Comparison of ENCODE assay signal across 20 cellular contexts in the genomic region with DNA sequence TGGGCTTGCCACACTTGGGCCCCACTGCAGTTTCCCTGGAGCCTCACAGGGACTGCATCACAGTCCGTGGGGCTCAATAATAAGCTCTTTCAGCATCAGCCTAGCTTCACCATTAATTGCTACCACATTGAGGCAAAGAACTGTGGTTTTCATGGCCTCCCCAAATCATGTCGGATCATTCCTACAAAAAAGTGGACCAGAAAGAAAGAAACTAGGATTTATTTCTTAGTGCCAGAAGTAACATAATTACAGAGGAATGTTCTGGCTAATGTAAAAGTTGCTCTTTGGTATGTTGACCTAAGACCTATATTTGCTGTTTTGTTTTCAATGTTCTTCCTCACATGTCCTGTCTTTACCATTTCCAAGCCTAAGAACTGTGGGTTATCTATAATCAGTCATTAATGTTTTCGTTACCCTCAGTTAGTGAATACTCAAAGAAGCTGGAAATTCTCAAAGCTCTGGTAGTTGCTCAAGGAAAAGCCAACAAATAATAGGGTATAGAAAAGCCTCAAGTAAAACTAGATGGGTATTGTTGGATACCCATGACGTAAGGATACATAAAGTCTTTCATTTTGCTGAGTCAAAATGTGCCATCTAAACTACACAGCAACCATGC.
DNase-seq lines count a peak whose midpoint lies in the region; ATAC-seq and TF ChIP-seq lines count a peak whose summit lies in the region.
"Had no signal": no experiment of that assay in that cellular context is flagged by ENCODE, and none has a peak within 500 bp of the region (broad histone marks: within the 10 kb centered on the region; RNA-seq: fewer than 3 reads in every experiment).

No MANE protein-coding gene starts in this region.

- 66% methylated on average over 4 of the region's 4 CpGs for WGBS in SK-N-SH (ENCODE audit: low lambda C conversion rate)

- H3K27me3 ChIP-seq in SK-N-SH (ENCODE audit: insufficient read depth) = no peaks in the 10 kb centered on the region
- H3K27me3 ChIP-seq: neutrophil, suprapubic skin had no signal

- H3K4me1 Mint-ChIP-seq in osteocyte (ENCODE audit: unreplicated experiment) = peaks cover 26% of the 10 kb centered on the region
- H3K4me1 Mint-ChIP-seq in activated CD4-positive, alpha-beta T cell treated with anti-CD3 and anti-CD28 coated beads, Interleukin-2, amount 10 ng/mL, durations not matched to agents 24 days and 14 days = no peaks in the 10 kb centered on the region
- H3K4me1 Mint-ChIP-seq: H9 had no signal

- H3K36me3 Mint-ChIP-seq in osteocyte (ENCODE audit: unreplicated experiment) = no peaks in the 10 kb centered on the region
- peaks cover 47% of the 10 kb centered on the region for H3K36me3 Mint-ChIP-seq in activated CD4-positive, alpha-beta T cell treated with anti-CD3 and anti-CD28 coated beads, Interleukin-2, amount 10 ng/mL, durations not matched to agents 24 days and 14 days (ENCODE audit: low read depth)

- POLR2A ChIA-PET in SK-N-SH (lab: Yijun Ruan, JAX) = interaction anchor here (0.7 kb wide), 1 partner anchor 407 kb away, joined by 4 read pairs; no protein-coding TSS in a partner anchor

- no peaks in the 10 kb centered on the region for H3K36me3 ChIP-seq in SK-N-SH (replicated peaks in 1 of 2; ENCODE audit: control insufficient read depth in 1 of 2, insufficient read depth in 2 of 2, low read length in 1 of 2)
- H3K36me3 ChIP-seq: left ventricle myocardium inferior, neutrophil, suprapubic skin had no signal

- peak overlapping the region; percentile 11 to 65; a peak in 2 of 4 replicates for H3K27ac ChIP-seq in SK-N-SH (ENCODE audit: low read depth in 2 of 2, low read length in 1 of 2)
- H3K27ac ChIP-seq: left ventricle myocardium inferior, neutrophil, suprapubic skin had no signal

- no peaks in the 10 kb centered on the region for H3K9me2 ChIP-seq in SK-N-SH

- TF ChIP-seq RAD21 in SK-N-SH (IDR thresholded peaks at IDR 0.05; ENCODE audit: low read length) = no peak

- H3K9ac ChIP-seq in SK-N-SH = no peak overlapping the region

- peaks cover 20 to 26% of the 10 kb centered on the region in 2 experiments for H3K4me1 ChIP-seq in SK-N-SH (ENCODE audit: control insufficient read depth in 1 of 2, insufficient read depth in 2 of 2, low read depth in 1 of 2, low read length in 1 of 2)

- H3K4me3 ChIP-seq in SK-N-SH (ENCODE audit: low read depth in 2 of 2, low read length in 1 of 2) = no peak overlapping the region
- H3K4me3 ChIP-seq: left ventricle myocardium inferior, suprapubic skin had no signal

- H3K79me2 ChIP-seq in SK-N-SH (ENCODE audit: insufficient read depth) = no peaks in the 10 kb centered on the region

- TF ChIP-seq CTCF in SK-N-SH (IDR thresholded peaks at IDR 0.05) = no peak
- no peak for TF ChIP-seq CTCF in osteocyte (IDR thresholded peaks at IDR 0.05)

- no peak overlapping the region for H3K4me2 ChIP-seq in SK-N-SH

- CTCF ChIA-PET in SK-N-SH (lab: Yijun Ruan, JAX) = interaction anchor here (0.9 to 1.1 kb wide), 3 partner anchors 9 to 17 kb away, joined by 3 to 4 read pairs (median 3); no protein-coding TSS in a partner anchor

- intact Hi-C loops in activated CD4-positive, alpha-beta T cell treated with anti-CD3 and anti-CD28 coated beads, Interleukin-2, amount 10 ng/mL, durations not matched to agents 24 days and 14 days (cut with micrococcal nuclease) = no loop called here

- H3K27me3 Mint-ChIP-seq in osteocyte (ENCODE audit: unreplicated experiment) = no peaks in the 10 kb centered on the region
- no peaks in the 10 kb centered on the region for H3K27me3 Mint-ChIP-seq in activated CD4-positive, alpha-beta T cell treated with anti-CD3 and anti-CD28 coated beads, Interleukin-2, amount 10 ng/mL, durations not matched to agents 24 days and 14 days
- H3K27me3 Mint-ChIP-seq: CD4-positive, CD25-positive, alpha-beta regulatory T cell had no signal

- H3K9me3 ChIP-seq in SK-N-SH = no peaks in the 10 kb centered on the region
- H3K9me3 ChIP-seq: left ventricle myocardium inferior, neutrophil, suprapubic skin had no signal

- H3K27ac Mint-ChIP-seq in osteocyte (ENCODE audit: unreplicated experiment) = peak overlapping the region; percentile 40
- H3K27ac Mint-ChIP-seq in activated CD4-positive, alpha-beta T cell treated with anti-CD3 and anti-CD28 coated beads, Interleukin-2, amount 10 ng/mL, durations not matched to agents 24 days and 14 days = no peak overlapping the region
- H3K27ac Mint-ChIP-seq: CD4-positive, CD25-positive, alpha-beta regulatory T cell; H9 had no signal

- H3K9me3 Mint-ChIP-seq in osteocyte (ENCODE audit: unreplicated experiment) = peaks cover 3% of the 10 kb centered on the region
- H3K9me3 Mint-ChIP-seq in activated CD4-positive, alpha-beta T cell treated with anti-CD3 and anti-CD28 coated beads, Interleukin-2, amount 10 ng/mL, durations not matched to agents 24 days and 14 days = no peaks in the 10 kb centered on the region
- H3K9me3 Mint-ChIP-seq: H9, immature natural killer cell had no signal

- ATAC-seq in HG02970 (IDR thresholded peaks at IDR 0.05; ENCODE audit: low FRiP score, unreplicated experiment) = no peak
- ATAC-seq: PC-3 had no signal

- H3K4me3 Mint-ChIP-seq in osteocyte (ENCODE audit: unreplicated experiment) = no peak overlapping the region
- no peak overlapping the region for H3K4me3 Mint-ChIP-seq in activated CD4-positive, alpha-beta T cell treated with anti-CD3 and anti-CD28 coated beads, Interleukin-2, amount 10 ng/mL, durations not matched to agents 24 days and 14 days
- H3K4me3 Mint-ChIP-seq: CD4-positive, CD25-positive, alpha-beta regulatory T cell; H9; immature natural killer cell had no signal

- no peak overlapping the region; the same call in 1 of the 2 replicates for H2AFZ ChIP-seq in SK-N-SH (ENCODE audit: low read depth)

- H4K20me1 ChIP-seq in SK-N-SH (ENCODE audit: insufficient read depth) = no peaks in the 10 kb centered on the region

- H3F3A ChIP-seq in SK-N-SH (replicated peaks; ENCODE audit: insufficient read depth) = peaks cover 31% of the 10 kb centered on the region

- DNase-seq in AG20443 (ENCODE audit: low spot score) (peak; percentile 69), SK-N-SH (no peak), fibroblast of gingiva (ENCODE audit: low read depth) (peak; percentile 92), osteocyte (ENCODE audit: extremely low spot score, unreplicated experiment) (no peak), midbrain (lab: John Stamatoyannopoulos, UW) (no peak), COLO829 (ENCODE audit: low spot score) (no peak)
- DNase-seq in activated CD4-positive, alpha-beta T cell treated with anti-CD3 and anti-CD28 coated beads, Interleukin-2, amount 10 ng/mL, durations not matched to agents 24 days and 14 days = no peak
- DNase-seq: activated CD8-positive, alpha-beta memory T cell treated with anti-CD3 and anti-CD28 coated beads, Interleukin-2, amount 50 U/mL, for 48 hours; CD4-positive, CD25-positive, alpha-beta regulatory T cell; H9; immature natural killer cell; left ventricle myocardium inferior; NCI-H1092 treated with DMSO at 0.1 percent for 48 hours; NCI-H2029 treated with DMSO at 0.1 percent for 48 hours; NCI-H345; PC-3; SIG-M5 had no signal

- TF ChIP-seq EP300 in SK-N-SH (IDR thresholded peaks at IDR 0.05; ENCODE audit: borderline replicate concordance in 1 of 2, low read depth in 1 of 2, low read length in 1 of 2) = peak in 1 of 2 experiments; percentile 13; a peak in 1 of 4 replicates

TF ChIP-seq in SK-N-SH, 30 proteins besides CTCF, POLR2A, EP300 and RAD21:
- TF ChIP-seq, protein P1, sequence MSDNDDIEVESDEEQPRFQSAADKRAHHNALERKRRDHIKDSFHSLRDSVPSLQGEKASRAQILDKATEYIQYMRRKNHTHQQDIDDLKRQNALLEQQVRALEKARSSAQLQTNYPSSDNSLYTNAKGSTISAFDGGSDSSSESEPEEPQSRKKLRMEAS (IDR thresholded peaks at IDR 0.05; ENCODE audit: low read depth) = no peak
- TF ChIP-seq, protein P2, sequence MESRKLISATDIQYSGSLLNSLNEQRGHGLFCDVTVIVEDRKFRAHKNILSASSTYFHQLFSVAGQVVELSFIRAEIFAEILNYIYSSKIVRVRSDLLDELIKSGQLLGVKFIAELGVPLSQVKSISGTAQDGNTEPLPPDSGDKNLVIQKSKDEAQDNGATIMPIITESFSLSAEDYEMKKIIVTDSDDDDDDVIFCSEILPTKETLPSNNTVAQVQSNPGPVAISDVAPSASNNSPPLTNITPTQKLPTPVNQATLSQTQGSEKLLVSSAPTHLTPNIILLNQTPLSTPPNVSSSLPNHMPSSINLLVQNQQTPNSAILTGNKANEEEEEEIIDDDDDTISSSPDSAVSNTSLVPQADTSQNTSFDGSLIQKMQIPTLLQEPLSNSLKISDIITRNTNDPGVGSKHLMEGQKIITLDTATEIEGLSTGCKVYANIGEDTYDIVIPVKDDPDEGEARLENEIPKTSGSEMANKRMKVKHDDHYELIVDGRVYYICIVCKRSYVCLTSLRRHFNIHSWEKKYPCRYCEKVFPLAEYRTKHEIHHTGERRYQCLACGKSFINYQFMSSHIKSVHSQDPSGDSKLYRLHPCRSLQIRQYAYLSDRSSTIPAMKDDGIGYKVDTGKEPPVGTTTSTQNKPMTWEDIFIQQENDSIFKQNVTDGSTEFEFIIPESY (IDR thresholded peaks at IDR 0.05; ENCODE audit: borderline replicate concordance, low read depth) = no peak
- no peak for TF ChIP-seq CHD2 (IDR thresholded peaks at IDR 0.05; ENCODE audit: low read length, partially characterized antibody)
- TF ChIP-seq TCF12 (IDR thresholded peaks at IDR 0.05) = peak; percentile 45

Comparison
In these comparisons a context has a peak if more than half of its experiments do, and no peak if none do; other contexts are left out.
1. DNase-seq: peak in AG20443 (single experiment) and fibroblast of gingiva (single experiment); none in SK-N-SH (single experiment), osteocyte (single experiment), midbrain (single experiment), activated CD4-positive, alpha-beta T cell treated with anti-CD3 and anti-CD28 coated beads, Interleukin-2, amount 10 ng/mL, durations not matched to agents 24 days and 14 days (single experiment) and COLO829 (single experiment).